21 cellular contexts compared by ENCODE assay signal in genomic region chr7:11668727-11669126, GRCh38.
"Had no signal": no experiment of that assay in that cellular context is flagged by ENCODE, and none has a peak within 500 bp of the region (broad histone marks: within the 10 kb centered on the region; RNA-seq: fewer than 3 reads in every experiment).

No MANE protein-coding gene starts in this region.

- H3K9me3 Mint-ChIP-seq: activated CD4-positive, alpha-beta memory T cell treated with anti-CD3 and anti-CD28 coated beads for 36 hours; activated CD4-positive, alpha-beta T cell treated with anti-CD3 and anti-CD28 coated beads, Interleukin-2, amount 10 ng/mL, durations not matched to agents 7 days and 5 days; activated naive CD4-positive, alpha-beta T cell treated with anti-CD3 and anti-CD28 coated beads for 36 hours; activated T-cell treated with anti-CD3 and anti-CD28 coated beads, Interleukin-2, amount 50 U/mL, for 4 hours; brain had no signal

- H3K36me3 Mint-ChIP-seq: activated CD4-positive, alpha-beta memory T cell treated with anti-CD3 and anti-CD28 coated beads for 36 hours; activated naive CD8-positive, alpha-beta T cell; brain had no signal

- FAIRE-seq: astrocyte had no signal

- H3K27ac ChIP-seq: VCaP had no signal

- H3K4me3 Mint-ChIP-seq: activated CD4-positive, alpha-beta memory T cell treated with anti-CD3 and anti-CD28 coated beads for 36 hours; activated CD4-positive, alpha-beta T cell treated with anti-CD3 and anti-CD28 coated beads, Interleukin-2, amount 10 ng/mL, durations not matched to agents 7 days and 5 days; activated naive CD4-positive, alpha-beta T cell treated with anti-CD3 and anti-CD28 coated beads for 36 hours; activated naive CD8-positive, alpha-beta T cell; activated T-cell treated with anti-CD3 and anti-CD28 coated beads, Interleukin-2, amount 50 U/mL, for 4 hours; brain had no signal

- H3K4me1 Mint-ChIP-seq: activated CD4-positive, alpha-beta T cell treated with anti-CD3 and anti-CD28 coated beads, Interleukin-2, amount 10 ng/mL, durations not matched to agents 7 days and 5 days had no signal

- ATAC-seq: activated T-cell treated with anti-CD3 and anti-CD28 coated beads, Interleukin-2, amount 50 U/mL, for 4 hours had no signal

- H3K27me3 Mint-ChIP-seq: activated CD4-positive, alpha-beta memory T cell treated with anti-CD3 and anti-CD28 coated beads for 36 hours; activated CD4-positive, alpha-beta T cell treated with anti-CD3 and anti-CD28 coated beads, Interleukin-2, amount 10 ng/mL, durations not matched to agents 7 days and 5 days; activated naive CD8-positive, alpha-beta T cell had no signal

- DNase-seq: activated CD4-positive, alpha-beta memory T cell treated with anti-CD3 and anti-CD28 coated beads for 36 hours; activated CD4-positive, alpha-beta T cell treated with anti-CD3 and anti-CD28 coated beads, Interleukin-2, amount 10 ng/mL, durations not matched to agents 7 days and 5 days; activated CD4-positive, CD25-positive, alpha-beta regulatory T cell; activated CD8-positive, alpha-beta memory T cell treated with anti-CD3 and anti-CD28 coated beads for 24 hours; activated gamma-delta T cell; activated naive CD4-positive, alpha-beta T cell treated with anti-CD3 and anti-CD28 coated beads for 36 hours; activated T-cell treated with anti-CD3 and anti-CD28 coated beads, Interleukin-2, amount 50 U/mL, for 4 hours; amygdala; cerebellar nuclear complex; KG1; NCI-H1092; NCI-H1417; NCI-H1930; NCI-H2107; NCI-H510A treated with DMSO at 0.1 percent for 48 hours; SIG-M5; T-helper 1 cell had no signal

- H3K27ac Mint-ChIP-seq: activated CD4-positive, alpha-beta memory T cell treated with anti-CD3 and anti-CD28 coated beads for 36 hours; activated CD4-positive, alpha-beta T cell treated with anti-CD3 and anti-CD28 coated beads, Interleukin-2, amount 10 ng/mL, durations not matched to agents 7 days and 5 days; activated naive CD4-positive, alpha-beta T cell treated with anti-CD3 and anti-CD28 coated beads for 36 hours; activated naive CD8-positive, alpha-beta T cell had no signal
